In genomic region chr5:127999909-128000308, GRCh38 we compare ENCODE assay signal across 10 cellular contexts.
"Had no signal": no experiment of that assay in that cellular context is flagged by ENCODE, and none has a peak within 500 bp of the region (broad histone marks: within the 10 kb centered on the region; RNA-seq: fewer than 3 reads in every experiment).

No MANE protein-coding gene starts in this region.

- H3K27ac ChIP-seq: GM23248, KMS-11 had no signal

- H3K36me3 ChIP-seq: HAP-1 had no signal

- DNase-seq: GM23248, GOT3, H7, HFFc6, IMR-90, Kasumi-1, KBM-7 had no signal

- H2AFZ ChIP-seq: GM23248 had no signal

- H3K4me3 ChIP-seq: GM23248, HAP-1 had no signal

- H3K9ac ChIP-seq: GM23248, KMS-11 had no signal

- H3K9me3 ChIP-seq: HAP-1 had no signal

- H3K4me1 ChIP-seq: HAP-1 had no signal

- H3K4me2 ChIP-seq: KMS-11 had no signal

- FAIRE-seq: HTR-8/SVneo had no signal
